8 cellular contexts compared by ENCODE assay signal in the genomic region with DNA sequence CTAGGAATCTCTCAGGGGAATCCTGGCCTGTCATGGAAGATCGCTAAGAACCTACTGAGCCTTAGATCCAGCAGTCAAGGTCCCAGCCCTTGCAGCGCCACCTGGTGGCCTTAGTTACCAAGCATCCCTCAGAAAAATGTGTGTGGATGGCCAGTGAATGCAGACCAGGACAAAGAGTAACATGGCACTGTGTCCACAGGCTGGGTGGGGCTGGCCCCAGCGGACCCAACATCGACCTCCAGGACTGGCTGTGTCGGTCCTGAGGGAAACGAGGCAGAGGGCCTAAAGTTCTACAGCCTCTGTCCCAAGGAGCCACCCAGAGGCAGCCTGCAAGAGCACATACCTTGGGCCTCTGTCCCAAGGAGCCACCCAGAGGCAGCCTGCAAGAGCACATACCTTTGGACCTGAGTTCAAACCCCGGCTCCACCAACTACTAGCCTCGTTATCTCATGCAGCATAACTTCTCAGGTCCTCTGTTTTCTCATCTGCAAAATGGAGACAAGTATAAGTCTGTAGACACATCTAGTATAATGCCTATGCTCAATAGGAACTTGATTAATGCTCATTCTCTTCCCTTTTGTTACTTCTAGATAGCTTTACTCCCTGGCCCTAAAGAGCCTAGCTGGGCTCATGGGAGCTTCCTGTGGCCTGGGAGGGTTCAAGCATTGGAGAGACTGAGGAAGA. TPM values are rescaled to one million over a fixed set of nuclear protein-coding genes. Genes with fewer than 3 reads are reported as not detected.
DNase-seq lines count a peak whose midpoint lies in the region; ATAC-seq and TF ChIP-seq lines count a peak whose summit lies in the region.

No MANE protein-coding gene starts in this region.

- H3K4me1 Mint-ChIP-seq in activated CD4-positive, alpha-beta T cell treated with anti-CD3 and anti-CD28 coated beads, Interleukin-2, amount 10 ng/mL, durations not matched to agents 24 days and 14 days = peaks cover 53% of the 10 kb centered on the region

- H2AFZ ChIP-seq in HCT116 (ENCODE audit: low read depth, low read length, poor library complexity, severe bottlenecking) = peak overlapping the region; percentile 94

- peak; percentile 78 for TF ChIP-seq RAD21 in HCT116 (IDR thresholded peaks at IDR 0.05; ENCODE audit: low read depth)

- no peaks in the 10 kb centered on the region for H3K27me3 ChIP-seq in HCT116 (ENCODE audit: insufficient read depth, low read length)

- H3K4me2 ChIP-seq in HCT116 (ENCODE audit: low read length) = peak overlapping the region; percentile 48

- POLR2A ChIA-PET in HCT116 (lab: Charles Lee) = no interaction called here

- 35 to 56% methylated on average over 8 of the region's 8 CpGs for WGBS in lower leg skin, 2 donors

- intact Hi-C loops in HCT116 (cut with micrococcal nuclease) = loop anchor here (1.0 to 2.0 kb wide), 5 partner anchors 65 to 424 kb away; no protein-coding TSS in a partner anchor
- intact Hi-C loops in activated CD4-positive, alpha-beta T cell treated with anti-CD3 and anti-CD28 coated beads, Interleukin-2, amount 10 ng/mL, durations not matched to agents 24 days and 14 days (cut with micrococcal nuclease) = loop anchor here (1.0 to 5.0 kb wide), 4 partner anchors 65 to 280 kb away; no protein-coding TSS in a partner anchor
- intact Hi-C loops in lower leg skin (cut with DNase I; ENCODE audit: low total_unique reads) = no loop called here

- H3K4me1 ChIP-seq in HCT116 (ENCODE audit: control insufficient read depth in 1 of 2, insufficient read depth in 2 of 2, low read length in 2 of 2) = peaks cover under 1 to 19% of the 10 kb centered on the region in 2 experiments; a peak in 3 of 4 replicates

- CTCF ChIA-PET in HCT116 (lab: Charles Lee) = interaction anchor here (1.1 kb wide), 2 partner anchors 139 to 292 kb away, joined by 3 to 9 read pairs; no protein-coding TSS in a partner anchor

- TF ChIP-seq CTCF in AG10803 (conservative IDR thresholded peaks at IDR 0.05; ENCODE audit: low read length) (peak; percentile 91), HCT116 (IDR thresholded peaks at IDR 0.05 in 2 of 3, conservative IDR thresholded peaks at IDR 0.05 in 1 of 3; ENCODE audit: borderline replicate concordance in 1 of 3, insufficient read depth in 1 of 3, low read depth in 2 of 3, low read length in 2 of 3) (peak; percentile 87 to 95 (median 92)), lower leg skin (IDR thresholded peaks at IDR 0.05) (peak in 1 of 3 donors; percentile 70)

- H3K9me3 Mint-ChIP-seq in activated CD4-positive, alpha-beta T cell treated with anti-CD3 and anti-CD28 coated beads, Interleukin-2, amount 10 ng/mL, durations not matched to agents 24 days and 14 days = no peaks in the 10 kb centered on the region

- RAD21 ChIA-PET in HCT116 (lab: Charles Lee; ENCODE audit: low non-redundant PET in 1 of 2, low total read pairs in 2 of 2, uncharacterized antibody in 2 of 2, unreplicated experiment in 2 of 2) = interaction anchor here in 1 of 2 experiments (0.7 kb wide), 1 partner anchor 275 kb away, joined by 3 read pairs; no protein-coding TSS in a partner anchor

- no peak overlapping the region for H3K9ac ChIP-seq in HCT116 (ENCODE audit: low read length)

- H3K4me3 ChIP-seq in AG10803 (ENCODE audit: low read length) = no peak overlapping the region
- H3K4me3 ChIP-seq in HCT116 (replicated peaks in 1 of 2; ENCODE audit: low read depth in 1 of 2, low read length in 2 of 2) = no peak overlapping the region
- no peak overlapping the region for H3K4me3 ChIP-seq in lower leg skin (ENCODE audit: low read depth, poor library complexity, severe bottlenecking)

- H3K27ac Mint-ChIP-seq in activated CD4-positive, alpha-beta T cell treated with anti-CD3 and anti-CD28 coated beads, Interleukin-2, amount 10 ng/mL, durations not matched to agents 24 days and 14 days = peak overlapping the region; percentile 27

- peak overlapping the region; percentile 68 for H3K4me3 Mint-ChIP-seq in activated CD4-positive, alpha-beta T cell treated with anti-CD3 and anti-CD28 coated beads, Interleukin-2, amount 10 ng/mL, durations not matched to agents 24 days and 14 days

- no peaks in the 10 kb centered on the region for H4K20me1 ChIP-seq in HCT116 (ENCODE audit: insufficient read depth)

- H3K27me3 Mint-ChIP-seq in activated CD4-positive, alpha-beta T cell treated with anti-CD3 and anti-CD28 coated beads, Interleukin-2, amount 10 ng/mL, durations not matched to agents 24 days and 14 days = no peaks in the 10 kb centered on the region

- H3K9me3 ChIP-seq in HCT116 (ENCODE audit: control insufficient read depth in 1 of 2, insufficient read depth in 1 of 2, low read depth in 1 of 2, low read length in 2 of 2) = no peaks in the 10 kb centered on the region

- H3K36me3 Mint-ChIP-seq in activated CD4-positive, alpha-beta T cell treated with anti-CD3 and anti-CD28 coated beads, Interleukin-2, amount 10 ng/mL, durations not matched to agents 24 days and 14 days (ENCODE audit: low read depth) = no peaks in the 10 kb centered on the region

- no TSS peak for BruUV-seq in HCT116 (replicated peaks; lab: Mats Ljungman, UMichigan)

- no peaks in the 10 kb centered on the region for H3K9me2 ChIP-seq in HCT116 (ENCODE audit: insufficient read depth)

- TF ChIP-seq POLR2A in HCT116 (IDR thresholded peaks at IDR 0.05; ENCODE audit: borderline replicate concordance, extremely low read depth, insufficient read depth, insufficient read length) (no peak), lower leg skin (IDR thresholded peaks at IDR 0.05) (no peak)

- H3K79me2 ChIP-seq in HCT116 (ENCODE audit: insufficient read depth, low read length) = no peaks in the 10 kb centered on the region

- ATAC-seq in HCT116 (peak; percentile 96), HG03025 (IDR thresholded peaks at IDR 0.05; ENCODE audit: low FRiP score, unreplicated experiment) (no peak)

- no peak overlapping the region for H3K27ac ChIP-seq in HCT116 (ENCODE audit: low read depth, low read length)

- DNase-seq in AG10803 (ENCODE audit: low read depth) (peak; percentile 65), HCT116 (ENCODE audit: low read depth, low spot score) (peak; percentile 81), NCI-H524 (lab: John Stamatoyannopoulos, UW) (peak; percentile 69 to 79), dedifferentiated amniotic fluid mesenchymal stem cell (ENCODE audit: extremely low spot score) (peak; percentile 56), lower leg skin (ENCODE audit: low spot score in 2 of 2) (peak; percentile 71 to 95)
- DNase-seq in activated CD4-positive, alpha-beta T cell treated with anti-CD3 and anti-CD28 coated beads, Interleukin-2, amount 10 ng/mL, durations not matched to agents 24 days and 14 days = peak; percentile 92
- peak; percentile 52 to 73 (median 73) for DNase-seq in stimulated activated CD4-positive, alpha-beta T cell treated with anti-CD3 and anti-CD28 coated beads, TNF-alpha, amount 100 ng/mL, for 48 hours (ENCODE audit: low read depth in 3 of 3)

- H3K36me3 ChIP-seq in HCT116 (ENCODE audit: control insufficient read depth in 1 of 2, insufficient read depth in 2 of 2, low read length in 2 of 2) = no peaks in the 10 kb centered on the region

TF ChIP-seq in HCT116, 20 proteins besides CTCF, POLR2A, EP300 and RAD21:
- TF ChIP-seq CEBPB (IDR thresholded peaks at IDR 0.05; ENCODE audit: low read depth) = no peak
- peak; percentile 59; the same call in 1 of the 2 replicates for TF ChIP-seq CBX3 (IDR thresholded peaks at IDR 0.05; ENCODE audit: low read depth)
- peak; percentile 46 for TF ChIP-seq YY1 (IDR thresholded peaks at IDR 0.05; ENCODE audit: extremely low read depth, insufficient replicate concordance, low read depth, low read length)

RNA-seq across cellular contexts. Expression of a gene that starts 57.5 kb away (rescaled TPM):
- 32.7 TPM for total RNA-seq in HCT116 (2021; ENCODE audit: unreplicated experiment)
- 16.0 and 18.1 TPM in 2 replicates for polyA plus RNA-seq in HCT116 (2012)
- total RNA-seq in activated CD4-positive, alpha-beta T cell treated with anti-CD3 and anti-CD28 coated beads, Interleukin-2, amount 10 ng/mL, durations not matched to agents 24 days and 14 days = 69.8 and 78.3 TPM in 2 replicates
- total RNA-seq in lower leg skin = 100 to 1,000 TPM in 1 of 4 donors, 10 to 100 TPM in 3; 45.5 to 103 (median 88.9) TPM
